In the genomic region with DNA sequence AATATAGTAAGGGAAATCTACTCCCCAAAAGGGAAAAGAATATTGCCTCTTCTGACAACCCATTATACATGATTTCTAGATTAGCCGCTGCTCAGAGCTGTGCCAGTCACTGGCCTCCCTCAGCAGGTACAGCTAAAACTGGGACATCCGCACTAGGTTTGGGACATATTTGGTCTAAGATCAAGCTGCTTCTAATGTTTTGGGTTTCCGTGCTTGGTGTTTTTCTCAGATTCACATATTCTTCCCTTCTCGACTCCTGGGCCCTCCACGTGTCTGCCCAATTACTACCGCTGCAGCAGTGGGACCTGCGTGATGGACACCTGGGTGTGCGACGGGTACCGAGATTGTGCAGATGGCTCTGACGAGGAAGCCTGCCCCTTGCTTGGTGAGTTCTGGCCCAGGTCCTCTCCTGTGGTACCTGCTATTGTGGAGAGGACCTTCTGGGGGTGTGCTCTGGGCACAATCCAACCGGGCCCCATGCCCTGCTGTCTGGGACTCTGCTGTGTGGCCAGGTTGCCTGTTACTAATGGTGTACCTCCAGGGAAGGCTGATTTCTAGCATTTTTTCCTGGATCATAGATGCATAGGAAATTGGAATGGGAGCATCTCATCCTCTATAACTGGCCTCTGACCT, we compare ENCODE assay signal across 10 cellular contexts.
DNase-seq lines count a peak whose midpoint lies in the region; ATAC-seq and TF ChIP-seq lines count a peak whose summit lies in the region.
"Had no signal": no experiment of that assay in that cellular context is flagged by ENCODE, and none has a peak within 500 bp of the region (broad histone marks: within the 10 kb centered on the region; RNA-seq: fewer than 3 reads in every experiment).

No MANE protein-coding gene starts in this region.

- H3K4me3 Mint-ChIP-seq in activated B cell treated with CpG ODN at 0.5 μM for 24 hours (peak overlapping the region; percentile 69), naive B cell (peak overlapping the region in 5 of 8 donors; percentile 60 to 84 (median 76))

- ATAC-seq in GM21737 (IDR thresholded peaks at IDR 0.05; ENCODE audit: unreplicated experiment) (peak; percentile 11), activated B cell treated with CpG ODN at 0.5 μM for 24 hours (ENCODE audit: low read depth) (no peak), naive B cell (ENCODE audit: low read depth in 2 of 2) (no peak), GM18870 (IDR thresholded peaks at IDR 0.05; ENCODE audit: unreplicated experiment) (no peak), GM21526 (IDR thresholded peaks at IDR 0.05; ENCODE audit: low FRiP score, unreplicated experiment) (no peak)

- H3K27me3 Mint-ChIP-seq in activated B cell treated with CpG ODN at 0.5 μM for 24 hours (no peaks in the 10 kb centered on the region), naive B cell (no peaks in the 10 kb centered on the region)

- intact Hi-C loops in activated B cell treated with CpG ODN at 0.5 μM for 24 hours (cut with micrococcal nuclease), result loop anchor here (1.0 to 10.0 kb wide), 15 partner anchors 16 to 1254 kb away; partner anchors contain the start of genes ARHGEF12, GRIK4, SC5D and SORL1

- H3K4me1 Mint-ChIP-seq in activated B cell treated with CpG ODN at 0.5 μM for 24 hours (peaks cover 36% of the 10 kb centered on the region), naive B cell (peaks cover 28 to 37% (median 33%) of the 10 kb centered on the region in 3 donors)

- H3K27ac Mint-ChIP-seq in activated B cell treated with CpG ODN at 0.5 μM for 24 hours, result peak overlapping the region; percentile 93
- peak overlapping the region in 5 of 6 donors; percentile 75 to 96 (median 94) for H3K27ac Mint-ChIP-seq in naive B cell

- H3K9me3 Mint-ChIP-seq in activated B cell treated with CpG ODN at 0.5 μM for 24 hours, result no peaks in the 10 kb centered on the region
- no peaks in the 10 kb centered on the region for H3K9me3 Mint-ChIP-seq in naive B cell

- H3K36me3 Mint-ChIP-seq in activated B cell treated with CpG ODN at 0.5 μM for 24 hours (ENCODE audit: low read depth) (peaks cover 89% of the 10 kb centered on the region), naive B cell (peaks cover 28 to 39% of the 10 kb centered on the region in 2 donors)

- no peak for TF ChIP-seq CTCF in GM12865 (IDR thresholded peaks at IDR 0.05; ENCODE audit: insufficient read depth, low read depth, low read length, missing control alignments)
- TF ChIP-seq CTCF in activated B cell treated with CpG ODN at 0.5 μM for 24 hours (IDR thresholded peaks at IDR 0.05), result no peak

- POLR2A ChIA-PET in activated B cell treated with CpG ODN at 0.5 μM for 24 hours (lab: Charles Lee), result interaction anchor here (0.6 to 3.4 kb wide), 11 partner anchors 13 to 1471 kb away, joined by 4 to 20 read pairs (median 8); partner anchors contain the start of genes HSPA8, SC5D, SORL1 and SORL1-AS1

- peak overlapping the region; percentile 42 for H3K4me3 ChIP-seq in GM12865 (ENCODE audit: low read depth, low read length)
- H3K4me3 ChIP-seq: heart left ventricle, psoas muscle had no signal

- CTCF ChIA-PET in activated B cell treated with CpG ODN at 0.5 μM for 24 hours (lab: Charles Lee), result interaction anchor here (0.7 to 5.4 kb wide), 35 partner anchors 14 to 1079 kb away, joined by 3 to 71 read pairs (median 5); partner anchors contain the start of gene GRIK4

- peak; percentile 55 for DNase-seq in GM12865 (ENCODE audit: low read depth)
- DNase-seq in activated B cell treated with CpG ODN at 0.5 μM for 24 hours, result no peak
- DNase-seq in naive B cell, result no peak
- DNase-seq in NCI-H82 (lab: John Stamatoyannopoulos, UW), result no peak
- no peak for DNase-seq in stimulated activated CD4-positive, alpha-beta T cell treated with anti-CD3 and anti-CD28 coated beads, Interleukin-15, amount 100 ng/mL, for 24 hours
- DNase-seq: psoas muscle had no signal
